14 cellular contexts compared by ENCODE assay signal in the genomic region with DNA sequence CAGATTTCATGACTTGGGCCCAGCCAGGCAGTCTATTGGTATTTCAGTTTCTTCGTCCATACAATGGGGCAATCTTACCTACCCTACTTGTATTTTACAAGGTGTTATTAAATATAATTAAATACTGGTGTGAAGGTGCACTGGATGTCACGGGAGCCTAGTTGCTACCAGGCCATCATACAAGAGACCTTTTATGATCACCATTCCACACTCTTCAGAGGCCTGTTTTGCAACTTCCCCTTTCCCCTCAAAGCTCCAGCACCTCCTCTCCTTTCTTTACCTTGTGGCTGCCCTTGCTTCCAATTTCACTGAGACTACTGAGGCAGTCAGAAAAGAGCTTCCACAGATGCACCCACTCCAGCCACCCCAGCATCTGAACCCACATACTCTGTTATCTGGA.
"Had no signal": no experiment of that assay in that cellular context is flagged by ENCODE, and none has a peak within 500 bp of the region (broad histone marks: within the 10 kb centered on the region; RNA-seq: fewer than 3 reads in every experiment).

No MANE protein-coding gene starts in this region.

- DNase-seq: activated CD4-positive, alpha-beta T cell treated with anti-CD3 and anti-CD28 coated beads, Interleukin-2, amount 50 U/mL, for 48 hours; activated gamma-delta T cell; activated T-cell treated with anti-CD3 and anti-CD28 coated beads, Interleukin-2, amount 50 U/mL, for 24 hours; colonic mucosa; hypothalamus; left ventricle myocardium superior; naive thymus-derived CD8-positive, alpha-beta T cell; posterior cingulate gyrus; retina; stimulated activated CD4-positive, alpha-beta T cell treated with anti-CD3 and anti-CD28 coated beads, Interleukin-12 subunit alpha, Interleukin-12 subunit beta, amount 100 ng/mL, for 4 hours; stimulated activated CD4-positive, alpha-beta T cell treated with anti-CD3 and anti-CD28 coated beads, Interleukin-2, amount 100 ng/mL, for 24 hours; upper lobe of right lung had no signal

- H3K4me3 ChIP-seq: colonic mucosa, thoracic aorta, upper lobe of right lung had no signal

- H3K4me1 ChIP-seq: colonic mucosa, upper lobe of right lung had no signal

- H3K9me3 ChIP-seq: colonic mucosa, thoracic aorta, upper lobe of right lung had no signal

- ATAC-seq: activated naive CD4-positive, alpha-beta T cell treated with anti-CD3 and anti-CD28 coated beads, Interleukin-2, amount 50 U/mL, for 72 hours; left ventricle myocardium superior; naive thymus-derived CD8-positive, alpha-beta T cell; upper lobe of right lung had no signal

- H3K27ac ChIP-seq: colonic mucosa, thoracic aorta, upper lobe of right lung had no signal

- H3K36me3 ChIP-seq: colonic mucosa, thoracic aorta, upper lobe of right lung had no signal

- H3K27me3 ChIP-seq: colonic mucosa, upper lobe of right lung had no signal
